ENCODE assay signal across 15 cellular contexts in the genomic region with DNA sequence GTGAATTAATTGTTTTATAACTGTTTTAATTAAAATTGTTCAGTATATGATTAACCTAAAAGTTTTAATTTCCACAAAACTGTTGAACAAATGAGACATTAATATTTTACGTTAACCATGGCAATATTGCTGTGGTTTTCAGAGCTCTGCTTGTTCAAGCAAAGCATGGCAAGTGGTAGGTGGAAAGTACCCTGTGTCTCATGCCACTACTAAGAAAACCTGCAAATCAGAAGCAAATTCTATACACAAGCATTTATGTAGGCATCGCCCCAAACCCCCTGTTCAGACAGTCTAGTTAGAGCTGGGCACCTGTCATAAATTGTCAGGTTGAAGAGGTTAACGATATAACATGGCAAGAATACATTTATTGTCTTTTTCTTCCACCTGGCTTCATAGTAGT.
DNase-seq lines count a peak whose midpoint lies in the region; ATAC-seq and TF ChIP-seq lines count a peak whose summit lies in the region.
"Had no signal": no experiment of that assay in that cellular context is flagged by ENCODE, and none has a peak within 500 bp of the region (broad histone marks: within the 10 kb centered on the region; RNA-seq: fewer than 3 reads in every experiment).

No MANE protein-coding gene starts in this region.

- peaks cover 24% of the 10 kb centered on the region for H3K4me1 Mint-ChIP-seq in progenitor cell of endocrine pancreas (ENCODE audit: low read depth)
- H3K4me1 Mint-ChIP-seq: activated CD4-positive, alpha-beta memory T cell treated with anti-CD3 and anti-CD28 coated beads, Interleukin-2, amount 10 ng/mL, durations not matched to agents 7 days and 5 days had no signal

- ATAC-seq in GM18519 (IDR thresholded peaks at IDR 0.05; ENCODE audit: low FRiP score, unreplicated experiment) = peak; percentile 43
- peak; percentile 71 for ATAC-seq in GM21423 (IDR thresholded peaks at IDR 0.05; ENCODE audit: unreplicated experiment)
- ATAC-seq in HG03159 (IDR thresholded peaks at IDR 0.05; ENCODE audit: unreplicated experiment) = peak; percentile 63
- no peak for ATAC-seq in GM21367 (IDR thresholded peaks at IDR 0.05; ENCODE audit: unreplicated experiment)

- H3K27ac Mint-ChIP-seq in progenitor cell of endocrine pancreas = no peak overlapping the region
- H3K27ac Mint-ChIP-seq: activated CD4-positive, alpha-beta memory T cell treated with anti-CD3 and anti-CD28 coated beads, Interleukin-2, amount 10 ng/mL, durations not matched to agents 7 days and 5 days; H9 had no signal

- H3K4me3 Mint-ChIP-seq in progenitor cell of endocrine pancreas (ENCODE audit: low read depth) = no peak overlapping the region
- H3K4me3 Mint-ChIP-seq: activated CD4-positive, alpha-beta memory T cell treated with anti-CD3 and anti-CD28 coated beads, Interleukin-2, amount 10 ng/mL, durations not matched to agents 7 days and 5 days; H9 had no signal

- H3K36me3 Mint-ChIP-seq in progenitor cell of endocrine pancreas (ENCODE audit: insufficient read depth) = no peaks in the 10 kb centered on the region

- DNase-seq in SK-N-MC (ENCODE audit: low read depth, low spot score) (no peak), progenitor cell of endocrine pancreas (ENCODE audit: low spot score, unreplicated experiment) (no peak), C1 segment of cervical spinal cord (lab: John Stamatoyannopoulos, UW) (no peak), AG20443 (ENCODE audit: low spot score) (no peak)
- DNase-seq: activated CD4-positive, alpha-beta memory T cell treated with anti-CD3 and anti-CD28 coated beads, Interleukin-2, amount 10 ng/mL, durations not matched to agents 7 days and 5 days; activated effector memory CD4-positive, alpha-beta T cell treated with anti-CD3 and anti-CD28 coated beads, Interleukin-2, amount 50 U/mL, for 16 hours; effector CD4-positive, alpha-beta T cell; H9; mesendoderm; occipital lobe; T1000 had no signal

- H3K27ac ChIP-seq in SK-N-MC = peak overlapping the region; percentile 66; the same call in 1 of the 2 replicates

- H3K27me3 Mint-ChIP-seq in progenitor cell of endocrine pancreas = no peaks in the 10 kb centered on the region

- H3K4me3 ChIP-seq in SK-N-MC = peak overlapping the region; percentile 51; the same call in 1 of the 2 replicates

- H3K36me3 ChIP-seq in SK-N-MC (ENCODE audit: insufficient read depth, low read length) = no peaks in the 10 kb centered on the region

- H3K9me3 ChIP-seq in SK-N-MC (ENCODE audit: low read depth, low read length) = no peaks in the 10 kb centered on the region

- no peaks in the 10 kb centered on the region for H3K9me3 Mint-ChIP-seq in progenitor cell of endocrine pancreas (ENCODE audit: low read depth)
- H3K9me3 Mint-ChIP-seq: activated CD4-positive, alpha-beta memory T cell treated with anti-CD3 and anti-CD28 coated beads, Interleukin-2, amount 10 ng/mL, durations not matched to agents 7 days and 5 days; H9 had no signal

- TF ChIP-seq CTCF in progenitor cell of endocrine pancreas (IDR thresholded peaks at IDR 0.05; ENCODE audit: unreplicated experiment) = no peak

- H3K9ac ChIP-seq in SK-N-MC (ENCODE audit: insufficient read length) = no peak overlapping the region
